11 cellular contexts compared by ENCODE assay signal in genomic region chr4:110348711-110349383, GRCh38.
"Had no signal": no experiment of that assay in that cellular context is flagged by ENCODE, and none has a peak within 500 bp of the region (broad histone marks: within the 10 kb centered on the region; RNA-seq: fewer than 3 reads in every experiment).

No MANE protein-coding gene starts in this region.

- ATAC-seq: GM23338, HCT116 had no signal

- DNase-seq: GM23248, GOT3, H7, H9, HCEC 1CT, HFFc6 had no signal

- H3K27ac ChIP-seq: GM23248 had no signal

- H3K27ac Mint-ChIP-seq: GM23338, H9, HFFc6 had no signal

- H3K9me3 ChIP-seq: HAP-1 had no signal

- H3K4me1 ChIP-seq: HAP-1 had no signal

- H2AFZ ChIP-seq: GM23248, GM23338 had no signal

- FAIRE-seq: H1, H54 had no signal

- H3K4me2 ChIP-seq: GM23338 had no signal

- H3K9ac ChIP-seq: GM23248 had no signal

- H3K4me3 ChIP-seq: GM23248, GM23338, HAP-1 had no signal

- H3K9me3 Mint-ChIP-seq: GM23338, H9, HFFc6 had no signal

- H3K4me3 Mint-ChIP-seq: GM23338, H9, HFFc6 had no signal

- H3K36me3 ChIP-seq: HAP-1 had no signal
